ENCODE assay signal across 1 cellular context in the genomic region with DNA sequence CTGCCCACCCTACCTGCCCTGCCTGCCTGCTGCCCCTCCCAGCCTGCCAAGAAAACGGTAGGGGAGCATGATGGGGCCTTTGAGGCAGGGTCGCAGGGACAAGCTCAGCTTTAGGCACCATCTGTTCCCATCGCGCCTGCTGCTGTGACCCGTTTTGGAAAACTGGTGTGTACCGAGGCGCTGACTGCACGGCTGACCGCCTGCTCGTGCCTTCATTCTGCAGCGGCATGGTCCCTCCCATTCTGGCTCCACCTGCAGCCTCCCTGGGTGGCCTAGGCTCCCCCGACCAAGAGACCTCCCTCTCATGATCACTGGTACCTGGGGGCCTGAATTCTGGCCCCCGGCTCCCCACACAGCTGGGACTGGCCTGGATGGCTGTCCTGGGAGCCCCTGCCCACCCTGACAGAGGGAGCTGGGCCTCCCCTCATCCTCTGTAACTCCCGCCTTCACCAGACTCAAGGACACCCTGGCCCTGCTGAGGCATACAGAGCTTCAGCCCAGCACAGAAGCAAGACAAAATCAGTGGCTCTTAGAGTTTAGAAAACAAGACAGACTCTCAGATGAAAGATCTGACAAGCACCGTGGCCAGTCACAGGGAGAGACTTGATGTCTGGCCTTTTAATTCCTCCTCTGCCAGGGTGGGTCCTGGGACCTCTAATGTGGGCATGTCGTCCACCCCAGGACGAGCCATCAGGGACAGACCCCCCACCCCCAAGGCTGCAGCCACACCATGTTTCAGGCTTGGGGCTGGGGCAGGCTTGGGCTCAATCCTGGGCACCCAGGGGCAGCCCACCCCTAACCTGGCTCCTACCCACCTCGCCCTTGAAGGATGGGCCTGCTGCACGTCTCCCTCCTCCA.
TF ChIP-seq lines count a peak whose summit lies in the region.

No MANE protein-coding gene starts in this region.

TF ChIP-seq in IMR-90, 13 proteins besides CTCF, POLR2A, EP300 and RAD21:
- TF ChIP-seq, protein P1, sequence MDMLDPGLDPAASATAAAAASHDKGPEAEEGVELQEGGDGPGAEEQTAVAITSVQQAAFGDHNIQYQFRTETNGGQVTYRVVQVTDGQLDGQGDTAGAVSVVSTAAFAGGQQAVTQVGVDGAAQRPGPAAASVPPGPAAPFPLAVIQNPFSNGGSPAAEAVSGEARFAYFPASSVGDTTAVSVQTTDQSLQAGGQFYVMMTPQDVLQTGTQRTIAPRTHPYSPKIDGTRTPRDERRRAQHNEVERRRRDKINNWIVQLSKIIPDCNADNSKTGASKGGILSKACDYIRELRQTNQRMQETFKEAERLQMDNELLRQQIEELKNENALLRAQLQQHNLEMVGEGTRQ (IDR thresholded peaks at IDR 0.05; ENCODE audit: low read depth, low read length): no peak
- TF ChIP-seq FOS (IDR thresholded peaks at IDR 0.05; ENCODE audit: low read depth, low read length) (no peak), SMC3 (IDR thresholded peaks at IDR 0.05; ENCODE audit: low read depth, low read length) (no peak), RCOR1 (IDR thresholded peaks at IDR 0.05; ENCODE audit: insufficient replicate concordance, low read length) (no peak), BHLHE40 (IDR thresholded peaks at IDR 0.05; ENCODE audit: low read depth, low read length) (no peak), MAFK (IDR thresholded peaks at IDR 0.05; ENCODE audit: low read depth, low read length) (no peak), CEBPB (IDR thresholded peaks at IDR 0.05; ENCODE audit: low read depth, low read length) (no peak), NFE2L2 (IDR thresholded peaks at IDR 0.05; ENCODE audit: low read depth, low read length) (no peak), CHD1 (IDR thresholded peaks at IDR 0.05; ENCODE audit: low read depth, low read length) (no peak)
